ENCODE assay signal across 8 cellular contexts in the genomic region with DNA sequence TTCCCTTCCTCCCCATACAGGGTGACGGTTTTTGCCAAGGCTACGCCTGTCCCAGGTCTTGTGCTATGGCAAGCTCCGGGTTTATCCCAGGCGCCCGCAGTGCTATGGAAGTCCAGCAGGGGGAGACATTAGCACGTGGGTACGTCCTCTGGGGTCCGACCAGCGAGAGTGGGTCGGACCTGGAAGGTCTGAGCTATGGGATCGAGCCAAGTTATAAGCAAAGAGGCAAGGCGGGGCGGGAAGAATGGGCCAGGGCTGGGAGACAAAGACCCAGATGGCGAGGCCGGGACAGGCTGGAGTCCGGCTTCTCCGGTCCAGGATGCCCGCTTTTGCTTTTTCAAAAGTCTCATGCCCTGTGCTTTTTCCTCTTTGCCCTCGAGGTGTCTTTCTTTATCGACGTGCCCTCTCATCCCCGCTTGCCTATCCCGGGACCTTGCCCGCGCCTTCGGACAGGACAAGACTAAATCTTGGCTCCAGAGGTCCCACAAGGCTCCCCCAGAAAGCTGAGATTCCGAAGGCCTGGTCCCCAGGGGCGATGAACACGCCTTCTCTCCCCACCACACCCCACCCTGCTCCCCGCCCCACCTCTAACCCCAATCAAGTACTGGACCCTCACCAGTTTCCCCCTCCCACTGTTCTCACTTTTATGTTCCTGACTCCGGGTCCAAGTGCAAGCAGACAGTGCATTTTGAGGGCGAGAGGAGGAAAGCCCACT. TPM values are rescaled to one million over a fixed set of nuclear protein-coding genes. Genes with fewer than 3 reads are reported as not detected.
DNase-seq lines count a peak whose midpoint lies in the region; TF ChIP-seq lines count a peak whose summit lies in the region.

No MANE protein-coding gene starts in this region.

- H3K36me3 ChIP-seq in OCI-LY7 (ENCODE audit: insufficient read depth, low read length) (no peaks in the 10 kb centered on the region), esophagus muscularis mucosa (no peaks in the 10 kb centered on the region)

- TF ChIP-seq POLR2A in esophagus muscularis mucosa (IDR thresholded peaks at IDR 0.05; ENCODE audit: low read depth): no peak

- TF ChIP-seq CTCF in OCI-LY7 (conservative IDR thresholded peaks at IDR 0.05; ENCODE audit: low read length) (peak; percentile 80), esophagus muscularis mucosa (IDR thresholded peaks at IDR 0.05) (peak; percentile 87 to 92 (median 89))

- H3K9me3 ChIP-seq in OCI-LY7 (ENCODE audit: low read length) (no peaks in the 10 kb centered on the region), esophagus muscularis mucosa (no peaks in the 10 kb centered on the region)

- H3K4me3 ChIP-seq in OCI-LY7 (ENCODE audit: low read depth, low read length, poor library complexity, severe bottlenecking): peak overlapping the region; percentile 80
- peak overlapping the region; percentile 65 to 79 (median 70) for H3K4me3 ChIP-seq in esophagus muscularis mucosa

- DNase-seq in NCI-H146 (lab: John Stamatoyannopoulos, UW) (peak; percentile 25), NCI-H146 treated with DMSO at 0.1 percent for 48 hours (lab: John Stamatoyannopoulos, UW; ENCODE audit: unreplicated experiment) (no peak), HS-27A (ENCODE audit: low read depth) (peak; percentile 33), OCI-LY7 (ENCODE audit: low spot score) (peak; percentile 73), esophagus muscularis mucosa (ENCODE audit: extremely low spot score) (peak; percentile 97), myocyte (ENCODE audit: low read depth) (peak; percentile 75)
- peak; percentile 87 for DNase-seq in activated T-cell treated with anti-CD3 and anti-CD28 coated beads, Interleukin-2, amount 50 U/mL, for 24 hours
- peak; percentile 88 for DNase-seq in stimulated activated CD8-positive, alpha-beta memory T cell treated with anti-CD3 and anti-CD28 coated beads, Interleukin-4, amount 100 ng/mL, for 48 hours

- 25% methylated on average over 31 of the region's 32 CpGs for WGBS in esophagus muscularis mucosa

- BruUV-seq in OCI-LY7 (replicated peaks; lab: Mats Ljungman, UMichigan): no TSS peak

- H4K20me1 ChIP-seq in OCI-LY7 (ENCODE audit: insufficient read depth, low read length): no peaks in the 10 kb centered on the region

- peaks cover 0 to 6% (median 0%) of the 10 kb centered on the region in 4 donors for H3K27me3 ChIP-seq in esophagus muscularis mucosa

- CTCF ChIA-PET in OCI-LY7 (lab: Charles Lee; ENCODE audit: unreplicated experiment): interaction anchor here (0.5 to 0.6 kb wide), 3 partner anchors 44 to 538 kb away, joined by 3 read pairs; no protein-coding TSS in a partner anchor

- H3K27ac ChIP-seq in OCI-LY7 (ENCODE audit: low read depth, low read length, poor library complexity, severe bottlenecking) (no peak overlapping the region), esophagus muscularis mucosa (replicated peaks in 1 of 4) (peak overlapping the region; percentile 81 to 86 (median 84))

- peaks cover 20% of the 10 kb centered on the region for H3K4me1 Mint-ChIP-seq in activated T-cell treated with anti-CD3 and anti-CD28 coated beads, Interleukin-2, amount 50 U/mL, for 24 hours (ENCODE audit: low read depth)

- peak overlapping the region; percentile 84 for H3K27ac Mint-ChIP-seq in activated T-cell treated with anti-CD3 and anti-CD28 coated beads, Interleukin-2, amount 50 U/mL, for 24 hours

- H3K9me3 Mint-ChIP-seq in activated T-cell treated with anti-CD3 and anti-CD28 coated beads, Interleukin-2, amount 50 U/mL, for 24 hours: no peaks in the 10 kb centered on the region

- H2AFZ ChIP-seq in OCI-LY7 (ENCODE audit: low read length): peak overlapping the region; percentile 78

- H3K36me3 Mint-ChIP-seq in activated T-cell treated with anti-CD3 and anti-CD28 coated beads, Interleukin-2, amount 50 U/mL, for 24 hours (ENCODE audit: low read depth): no peaks in the 10 kb centered on the region

- TF ChIP-seq EP300 in esophagus muscularis mucosa (IDR thresholded peaks at IDR 0.05): no peak

- peak overlapping the region; percentile 83 for H3K4me2 ChIP-seq in OCI-LY7 (ENCODE audit: low read length)

- H3K27me3 Mint-ChIP-seq in activated T-cell treated with anti-CD3 and anti-CD28 coated beads, Interleukin-2, amount 50 U/mL, for 24 hours: peaks cover 38% of the 10 kb centered on the region

- no peaks in the 10 kb centered on the region for H3K79me2 ChIP-seq in OCI-LY7 (ENCODE audit: insufficient read depth, low read depth, low read length)

- H3K4me1 ChIP-seq in OCI-LY7 (ENCODE audit: insufficient read depth, low read length, poor library complexity, severe bottlenecking) (peaks cover 5% of the 10 kb centered on the region), esophagus muscularis mucosa (peaks cover 4 to 38% (median 30%) of the 10 kb centered on the region in 4 donors)

- intact Hi-C loops in OCI-LY7 (cut with micrococcal nuclease; ENCODE audit: unreplicated experiment) (loop anchor here (1.0 to 5.0 kb wide), 3 partner anchors 331 to 459 kb away; partner anchors contain the start of gene YIPF6), esophagus muscularis mucosa (cut with DNase I) (loop anchor here (1.0 to 10.0 kb wide), 4 partner anchors 233 to 457 kb away; no protein-coding TSS in a partner anchor)

- H3K4me3 Mint-ChIP-seq in activated T-cell treated with anti-CD3 and anti-CD28 coated beads, Interleukin-2, amount 50 U/mL, for 24 hours: peak overlapping the region; percentile 82

- POLR2A ChIA-PET in OCI-LY7 (lab: Charles Lee): interaction anchor here (0.5 to 1.9 kb wide), 6 partner anchors 35 to 1088 kb away, joined by 3 to 6 read pairs (median 3); partner anchors contain the start of gene PJA1

- H3K9me2 ChIP-seq in OCI-LY7 (ENCODE audit: insufficient read depth, low read length): no peaks in the 10 kb centered on the region

RNA-seq across cellular contexts. Expression of gene EFNB1, which starts 0.8 kb away (rescaled TPM):
- total RNA-seq in OCI-LY7 (2014; rRNA removed; shearing (Covaris generic)): 1.8 and 2.0 TPM in 2 replicates
- total RNA-seq in OCI-LY7 (2022) (1.5 and 1.9 TPM in 2 replicates), esophagus muscularis mucosa (10 to 100 TPM; 16.2 to 37.3 (median 23.9) TPM), myocyte (4.8 and 7.2 TPM in 2 replicates)
- 2.0 TPM for polyA plus RNA-seq in myocyte (2012)
